Comparison of ENCODE assay signal across 8 cellular contexts in genomic region chrX:19799319-19800182, GRCh38.
A peak's percentile ranks its signal among the peaks of the same experiment; 100 is the strongest.
DNase-seq lines count a peak whose midpoint lies in the region; ATAC-seq and TF ChIP-seq lines count a peak whose summit lies in the region.

No MANE protein-coding gene starts in this region.

- no peaks in the 10 kb centered on the region for H3K4me1 ChIP-seq in suprapubic skin

- no peak for TF ChIP-seq EP300 in suprapubic skin (IDR thresholded peaks at IDR 0.05)

- TF ChIP-seq CTCF in suprapubic skin (IDR thresholded peaks at IDR 0.05) = no peak

- H3K4me3 Mint-ChIP-seq in activated T-helper 1 cell treated with anti-CD3 and anti-CD28 coated beads, Interleukin-12 subunit alpha, Interleukin-12 subunit beta, Interleukin-2, Interleukin-4 antibody, amounts not matched to agents 30 ng/mL and 10 ng/mL and 1 ng/mL, durations not matched to agents 14 hours and 24 hours and 36 hours = peak overlapping the region; percentile 88

- WGBS in suprapubic skin = 39% methylated on average over 14 of the region's 14 CpGs

- H3K27me3 Mint-ChIP-seq in activated T-helper 1 cell treated with anti-CD3 and anti-CD28 coated beads, Interleukin-12 subunit alpha, Interleukin-12 subunit beta, Interleukin-2, Interleukin-4 antibody, amounts not matched to agents 30 ng/mL and 10 ng/mL and 1 ng/mL, durations not matched to agents 14 hours and 24 hours and 36 hours (ENCODE audit: insufficient read depth) = no peaks in the 10 kb centered on the region

- H3K9me3 Mint-ChIP-seq in activated T-helper 1 cell treated with anti-CD3 and anti-CD28 coated beads, Interleukin-12 subunit alpha, Interleukin-12 subunit beta, Interleukin-2, Interleukin-4 antibody, amounts not matched to agents 30 ng/mL and 10 ng/mL and 1 ng/mL, durations not matched to agents 14 hours and 24 hours and 36 hours = no peaks in the 10 kb centered on the region

- H3K27ac Mint-ChIP-seq in activated T-helper 1 cell treated with anti-CD3 and anti-CD28 coated beads, Interleukin-12 subunit alpha, Interleukin-12 subunit beta, Interleukin-2, Interleukin-4 antibody, amounts not matched to agents 30 ng/mL and 10 ng/mL and 1 ng/mL, durations not matched to agents 14 hours and 24 hours and 36 hours = peak overlapping the region; percentile 95

- peaks cover 17% of the 10 kb centered on the region for H3K36me3 Mint-ChIP-seq in activated T-helper 1 cell treated with anti-CD3 and anti-CD28 coated beads, Interleukin-12 subunit alpha, Interleukin-12 subunit beta, Interleukin-2, Interleukin-4 antibody, amounts not matched to agents 30 ng/mL and 10 ng/mL and 1 ng/mL, durations not matched to agents 14 hours and 24 hours and 36 hours (ENCODE audit: low read depth)

- peak overlapping the region; percentile 5 for H3K4me3 ChIP-seq in suprapubic skin

- H3K36me3 ChIP-seq in suprapubic skin = no peaks in the 10 kb centered on the region

- H3K27ac ChIP-seq in suprapubic skin = no peak overlapping the region

- H3K4me1 Mint-ChIP-seq in activated T-helper 1 cell treated with anti-CD3 and anti-CD28 coated beads, Interleukin-12 subunit alpha, Interleukin-12 subunit beta, Interleukin-2, Interleukin-4 antibody, amounts not matched to agents 30 ng/mL and 10 ng/mL and 1 ng/mL, durations not matched to agents 14 hours and 24 hours and 36 hours (ENCODE audit: low read depth) = peaks cover 77% of the 10 kb centered on the region

- peak; percentile 38 for DNase-seq in A172 (ENCODE audit: low spot score)
- DNase-seq in NCI-H146 treated with DMSO at 0.1 percent for 48 hours (lab: John Stamatoyannopoulos, UW; ENCODE audit: unreplicated experiment) = peak; percentile 52
- peak; percentile 27 for DNase-seq in activated T-helper 1 cell treated with anti-CD3 and anti-CD28 coated beads, Interleukin-12 subunit alpha, Interleukin-12 subunit beta, Interleukin-2, Interleukin-4 antibody, amounts not matched to agents 30 ng/mL and 10 ng/mL and 1 ng/mL, durations not matched to agents 14 hours and 24 hours and 36 hours (ENCODE audit: low spot score)
- no peak for DNase-seq in left ventricle myocardium superior
- DNase-seq in suprapubic skin (ENCODE audit: low spot score in 2 of 2) = no peak
- DNase-seq in HK-2 (ENCODE audit: unreplicated experiment) = no peak
- DNase-seq in OCI-M2 (lab: John Stamatoyannopoulos, UW; ENCODE audit: unreplicated experiment) = no peak

- TF ChIP-seq POLR2A in suprapubic skin (IDR thresholded peaks at IDR 0.05) = no peak

- intact Hi-C loops in activated T-helper 1 cell treated with anti-CD3 and anti-CD28 coated beads, Interleukin-12 subunit alpha, Interleukin-12 subunit beta, Interleukin-2, Interleukin-4 antibody, amounts not matched to agents 30 ng/mL and 10 ng/mL and 1 ng/mL, durations not matched to agents 14 hours and 24 hours and 36 hours (cut with micrococcal nuclease) = loop anchor here (2.0 to 5.0 kb wide), 5 partner anchors 23 to 172 kb away; no protein-coding TSS in a partner anchor
- intact Hi-C loops in left ventricle myocardium superior (cut with micrococcal nuclease) = no loop called here

- H3K27me3 ChIP-seq in suprapubic skin = no peaks in the 10 kb centered on the region

- ATAC-seq in left ventricle myocardium superior = peak; percentile 75
- no peak for ATAC-seq in GM18873 (IDR thresholded peaks at IDR 0.05; ENCODE audit: low FRiP score, unreplicated experiment)

- H3K9me3 ChIP-seq in suprapubic skin = no peaks in the 10 kb centered on the region

Comparison
In these comparisons a context has a peak if more than half of its experiments do, and no peak if none do; other contexts are left out.
1. DNase-seq: peak in A172 (single experiment), NCI-H146 treated with DMSO at 0.1 percent for 48 hours (single experiment) and activated T-helper 1 cell treated with anti-CD3 and anti-CD28 coated beads, Interleukin-12 subunit alpha, Interleukin-12 subunit beta, Interleukin-2, Interleukin-4 antibody, amounts not matched to agents 30 ng/mL and 10 ng/mL and 1 ng/mL, durations not matched to agents 14 hours and 24 hours and 36 hours (single experiment); none in left ventricle myocardium superior (single experiment), suprapubic skin (0 of 2), HK-2 (single experiment) and OCI-M2 (single experiment).